In genomic region chr10:119423510-119423874, GRCh38 we compare ENCODE assay signal across 26 cellular contexts.
"Had no signal": no experiment of that assay in that cellular context is flagged by ENCODE, and none has a peak within 500 bp of the region (broad histone marks: within the 10 kb centered on the region; RNA-seq: fewer than 3 reads in every experiment).

No MANE protein-coding gene starts in this region.

- H3K27ac Mint-ChIP-seq: mesothelial cell of epicardium; natural killer cell treated with Interleukin-12 subunit alpha and Interleukin-12 subunit beta and Interleukin-15 and Interleukin-18, amount 100 ng/mL, for 72 hours; stimulated activated effector memory CD8-positive, alpha-beta T cell treated with anti-CD3 and anti-CD28 coated beads, Interleukin-12 subunit alpha, Interleukin-12 subunit beta, amount 100 ng/mL, for 72 hours; type B pancreatic cell had no signal

- H2AFZ ChIP-seq: hepatocyte had no signal

- H3K27ac ChIP-seq: dorsolateral prefrontal cortex, epithelial cell of prostate, hepatocyte, ovary, psoas muscle, sigmoid colon, tibial artery had no signal

- H3K9me3 ChIP-seq: gastrocnemius medialis, mucosa of descending colon, ovary, psoas muscle, sigmoid colon, stomach, tibial artery had no signal

- H3K4me1 Mint-ChIP-seq: mesothelial cell of epicardium; stimulated activated effector memory CD8-positive, alpha-beta T cell treated with anti-CD3 and anti-CD28 coated beads, Interleukin-12 subunit alpha, Interleukin-12 subunit beta, amount 100 ng/mL, for 72 hours had no signal

- H3K4me3 Mint-ChIP-seq: mesothelial cell of epicardium; naive B cell; natural killer cell treated with Interleukin-12 subunit alpha and Interleukin-12 subunit beta and Interleukin-15 and Interleukin-18, amount 100 ng/mL, for 72 hours; neural crest cell; stimulated activated effector memory CD8-positive, alpha-beta T cell treated with anti-CD3 and anti-CD28 coated beads, Interleukin-12 subunit alpha, Interleukin-12 subunit beta, amount 100 ng/mL, for 72 hours; type B pancreatic cell had no signal

- H3K36me3 ChIP-seq: gastrocnemius medialis, ovary had no signal

- H3K9me3 Mint-ChIP-seq: mesothelial cell of epicardium; naive B cell; natural killer cell treated with Interleukin-12 subunit alpha and Interleukin-12 subunit beta and Interleukin-15 and Interleukin-18, amount 100 ng/mL, for 72 hours; neural crest cell; stimulated activated effector memory CD8-positive, alpha-beta T cell treated with anti-CD3 and anti-CD28 coated beads, Interleukin-12 subunit alpha, Interleukin-12 subunit beta, amount 100 ng/mL, for 72 hours; type B pancreatic cell had no signal

- H3K4me2 ChIP-seq: hepatocyte had no signal

- H3K36me3 Mint-ChIP-seq: mesothelial cell of epicardium had no signal

- ATAC-seq: gastrocnemius medialis; left colon; mucosa of descending colon; natural killer cell treated with Interleukin-12 subunit alpha and Interleukin-12 subunit beta and Interleukin-15 and Interleukin-18, amount 100 ng/mL, for 72 hours; psoas muscle; right cardiac atrium; stimulated activated effector memory CD8-positive, alpha-beta T cell treated with anti-CD3 and anti-CD28 coated beads, Interleukin-12 subunit alpha, Interleukin-12 subunit beta, amount 100 ng/mL, for 72 hours had no signal

- DNase-seq: dorsolateral prefrontal cortex; effector CD4-positive, alpha-beta T cell; foreskin fibroblast; gastrocnemius medialis; head of caudate nucleus; left colon; mesenchymal stem cell; naive B cell; nucleus accumbens; sigmoid colon; stimulated activated CD4-positive, alpha-beta T cell treated with anti-CD3 and anti-CD28 coated beads, Interleukin-2, amount 100 ng/mL, for 24 hours; stimulated activated CD4-positive, alpha-beta T cell treated with anti-CD3 and anti-CD28 coated beads, Interleukin-4, amount 100 ng/mL, for 24 hours; stimulated activated naive CD4-positive, alpha-beta T cell treated with Interleukin-2 at 50 U/mL for 16 hours; stomach; tibial artery had no signal

- H3K4me1 ChIP-seq: psoas muscle had no signal

- H3K27me3 Mint-ChIP-seq: naive B cell; natural killer cell treated with Interleukin-12 subunit alpha and Interleukin-12 subunit beta and Interleukin-15 and Interleukin-18, amount 100 ng/mL, for 72 hours; type B pancreatic cell had no signal

- H3K79me2 ChIP-seq: hepatocyte had no signal

- H3K4me3 ChIP-seq: dorsolateral prefrontal cortex, gastrocnemius medialis, hepatocyte, mucosa of descending colon, ovary, psoas muscle, sigmoid colon, stomach, tibial artery had no signal

- H3K27me3 ChIP-seq: dorsolateral prefrontal cortex, gastrocnemius medialis, hepatocyte, ovary, sigmoid colon, stomach, tibial artery had no signal
